ENCODE assay signal across 19 cellular contexts in genomic region chr16:24396350-24397271, GRCh38.
DNase-seq lines count a peak whose midpoint lies in the region; ATAC-seq and TF ChIP-seq lines count a peak whose summit lies in the region.
"Had no signal": no experiment of that assay in that cellular context is flagged by ENCODE, and none has a peak within 500 bp of the region (broad histone marks: within the 10 kb centered on the region; RNA-seq: fewer than 3 reads in every experiment).

No MANE protein-coding gene starts in this region.

- H3K4me3 Mint-ChIP-seq in GM23338 (no peak overlapping the region), glutamatergic neuron (ENCODE audit: unreplicated experiment) (peak overlapping the region; percentile 65)
- H3K4me3 Mint-ChIP-seq: CD4-positive, alpha-beta memory T cell had no signal

- H3K27me3 Mint-ChIP-seq in GM23338 (ENCODE audit: insufficient read depth, low read depth, poor library complexity) (peaks cover 5% of the 10 kb centered on the region), glutamatergic neuron (ENCODE audit: unreplicated experiment) (peaks cover 2% of the 10 kb centered on the region)

- H3K27ac ChIP-seq in BLaER1 (no peak overlapping the region), GM23338 (ENCODE audit: low read depth) (no peak overlapping the region)
- H3K27ac ChIP-seq: PC-9 had no signal

- peak overlapping the region; percentile 84; the same call in 1 of the 2 replicates for H2AFZ ChIP-seq in GM23338
- H2AFZ ChIP-seq: PC-9 had no signal

- H3K4me2 ChIP-seq in BLaER1: peak overlapping the region; percentile 17; the same call in 1 of the 2 replicates
- no peak overlapping the region for H3K4me2 ChIP-seq in GM23338
- H3K4me2 ChIP-seq: PC-9 had no signal

- no peak overlapping the region for H3K9ac ChIP-seq in BLaER1

- H3K9me2 ChIP-seq in GM23338 (ENCODE audit: insufficient read depth): peaks cover 6% of the 10 kb centered on the region

- H3K27me3 ChIP-seq in BLaER1 (no peaks in the 10 kb centered on the region), GM23338 (ENCODE audit: insufficient read depth) (no peaks in the 10 kb centered on the region)

- ATAC-seq in GM23338 (no peak), GM18519 (IDR thresholded peaks at IDR 0.05; ENCODE audit: low FRiP score, unreplicated experiment) (no peak)

- no peaks in the 10 kb centered on the region for H3K9me3 Mint-ChIP-seq in GM23338
- no peaks in the 10 kb centered on the region for H3K9me3 Mint-ChIP-seq in glutamatergic neuron (ENCODE audit: unreplicated experiment)

- H3K36me3 Mint-ChIP-seq in GM23338 (ENCODE audit: low read depth) (no peaks in the 10 kb centered on the region), glutamatergic neuron (ENCODE audit: unreplicated experiment) (no peaks in the 10 kb centered on the region)
- H3K36me3 Mint-ChIP-seq: CD4-positive, alpha-beta memory T cell had no signal

- H3K4me1 ChIP-seq in BLaER1 (peaks cover 6% of the 10 kb centered on the region), GM23338 (ENCODE audit: insufficient read depth) (peaks cover 6% of the 10 kb centered on the region)

- H3K4me3 ChIP-seq in BLaER1 (no peak overlapping the region), GM23338 (no peak overlapping the region)
- H3K4me3 ChIP-seq: PC-9 had no signal

- no peak for DNase-seq in GM23338 (ENCODE audit: low spot score)
- DNase-seq in NAMALWA (ENCODE audit: low spot score): peak; percentile 34
- no peak for DNase-seq in glutamatergic neuron
- DNase-seq in NCI-H146 treated with DMSO at 0.1 percent for 48 hours (lab: John Stamatoyannopoulos, UW; ENCODE audit: unreplicated experiment): no peak
- DNase-seq in OCI-M1 (lab: John Stamatoyannopoulos, UW): no peak
- DNase-seq in NCI-H1092 treated with DMSO at 0.1 percent for 48 hours (lab: John Stamatoyannopoulos, UW): no peak
- DNase-seq: ACHN; Calu3; CD4-positive, alpha-beta memory T cell; DMS79; H7; NCI-H1048; NCI-H1694; NCI-H2107; NCI-H2227 treated with DMSO at 0.1 percent for 48 hours; NCI-H524; PC-9 had no signal

- TF ChIP-seq CTCF in GM23338 (conservative IDR thresholded peaks at IDR 0.05; ENCODE audit: low read depth in 2 of 2) (no peak), glutamatergic neuron (IDR thresholded peaks at IDR 0.05; ENCODE audit: partially characterized antibody, unreplicated experiment) (no peak)

- H3K4me1 Mint-ChIP-seq in GM23338 (peaks cover 20% of the 10 kb centered on the region), glutamatergic neuron (ENCODE audit: low read depth, unreplicated experiment) (peaks cover 24% of the 10 kb centered on the region)
- H3K4me1 Mint-ChIP-seq: CD4-positive, alpha-beta memory T cell had no signal

- H3K36me3 ChIP-seq in BLaER1 (no peaks in the 10 kb centered on the region), GM23338 (ENCODE audit: insufficient read depth) (no peaks in the 10 kb centered on the region)

- H4K20me1 ChIP-seq in BLaER1 (no peaks in the 10 kb centered on the region), GM23338 (replicated peaks; ENCODE audit: insufficient read depth) (no peaks in the 10 kb centered on the region)

- no peaks in the 10 kb centered on the region for H3K9me3 ChIP-seq in BLaER1

- peak overlapping the region; percentile 7; the same call in 1 of the 2 replicates for H3K27ac Mint-ChIP-seq in GM23338
- H3K27ac Mint-ChIP-seq in glutamatergic neuron (ENCODE audit: unreplicated experiment): peak overlapping the region; percentile 16
- H3K27ac Mint-ChIP-seq: CD4-positive, alpha-beta memory T cell had no signal

- no peaks in the 10 kb centered on the region for H3K79me2 ChIP-seq in GM23338 (replicated peaks; ENCODE audit: insufficient read depth)

- no peaks in the 10 kb centered on the region for H3F3A ChIP-seq in GM23338 (replicated peaks; ENCODE audit: low read depth)

TF ChIP-seq in GM23338, 12 proteins besides CTCF, POLR2A, EP300 and RAD21:
- TF ChIP-seq ZNF114 (CRISPR knock-in tag; IDR thresholded peaks at IDR 0.05): no peak
- TF ChIP-seq ZNF462 (CRISPR knock-in tag; IDR thresholded peaks at IDR 0.05): no peak
- no peak for TF ChIP-seq CREB1 (CRISPR knock-in tag; IDR thresholded peaks at IDR 0.05; ENCODE audit: low read depth)
- no peak for TF ChIP-seq EZH2phosphoT487 (IDR thresholded peaks at IDR 0.05; ENCODE audit: unreplicated experiment)
